ENCODE assay signal across 1 cellular context in the genomic region with DNA sequence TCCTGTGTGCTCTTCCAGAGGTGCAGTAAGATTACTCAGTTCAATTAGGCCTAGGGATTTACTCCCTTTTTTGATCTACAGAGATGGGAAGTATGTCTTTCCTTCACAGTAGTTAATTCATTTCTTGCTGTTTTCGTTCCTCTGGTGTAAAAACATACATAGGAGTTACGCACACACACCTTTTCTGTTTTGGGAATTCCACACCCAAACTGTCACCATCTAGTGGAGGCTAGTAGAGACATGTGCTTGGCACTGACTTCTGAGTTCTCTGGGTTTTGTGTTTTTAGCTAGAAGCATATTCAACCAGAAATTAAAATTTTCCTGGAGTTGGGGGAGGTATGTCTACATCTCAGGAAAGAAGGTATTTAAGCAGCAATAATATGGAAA.
TF ChIP-seq lines count a peak whose summit lies in the region.

No MANE protein-coding gene starts in this region.

TF ChIP-seq in GM23338, 12 proteins besides CTCF, POLR2A, EP300 and RAD21 (continued from another document):
- no peak for TF ChIP-seq ZNF462 (CRISPR knock-in tag; IDR thresholded peaks at IDR 0.05)
- TF ChIP-seq, protein P1, sequence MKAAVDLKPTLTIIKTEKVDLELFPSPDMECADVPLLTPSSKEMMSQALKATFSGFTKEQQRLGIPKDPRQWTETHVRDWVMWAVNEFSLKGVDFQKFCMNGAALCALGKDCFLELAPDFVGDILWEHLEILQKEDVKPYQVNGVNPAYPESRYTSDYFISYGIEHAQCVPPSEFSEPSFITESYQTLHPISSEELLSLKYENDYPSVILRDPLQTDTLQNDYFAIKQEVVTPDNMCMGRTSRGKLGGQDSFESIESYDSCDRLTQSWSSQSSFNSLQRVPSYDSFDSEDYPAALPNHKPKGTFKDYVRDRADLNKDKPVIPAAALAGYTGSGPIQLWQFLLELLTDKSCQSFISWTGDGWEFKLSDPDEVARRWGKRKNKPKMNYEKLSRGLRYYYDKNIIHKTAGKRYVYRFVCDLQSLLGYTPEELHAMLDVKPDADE (IDR thresholded peaks at IDR 0.05): no peak
- no peak for TF ChIP-seq JUNB (IDR thresholded peaks at IDR 0.05; ENCODE audit: unreplicated experiment)
- no peak for TF ChIP-seq CREB1 (CRISPR knock-in tag; IDR thresholded peaks at IDR 0.05; ENCODE audit: low read depth)
- no peak for TF ChIP-seq STAT1 (IDR thresholded peaks at IDR 0.05; ENCODE audit: unreplicated experiment)
- no peak for TF ChIP-seq POLR2AphosphoS5 (IDR thresholded peaks at IDR 0.05; ENCODE audit: low read depth)
